Comparison of ENCODE assay signal across 26 cellular contexts in the genomic region with DNA sequence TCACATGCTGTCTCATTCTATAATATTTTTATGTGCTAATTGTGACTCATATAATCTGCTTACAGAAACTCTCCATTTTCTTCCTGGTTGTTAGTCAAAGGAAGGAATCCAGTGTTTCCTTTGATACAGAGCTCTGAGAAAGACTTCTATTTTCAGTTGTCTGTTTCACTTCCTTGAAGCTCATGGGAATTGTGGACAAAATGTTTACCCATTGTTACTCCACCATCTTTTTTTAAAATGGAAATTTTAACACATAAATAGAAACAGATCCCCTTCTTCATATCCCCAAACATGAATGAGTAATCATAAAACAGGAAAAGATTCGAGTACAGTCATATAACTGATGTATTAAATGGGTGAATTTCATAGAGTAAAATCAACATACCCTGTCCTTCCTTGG. TPM values are rescaled to one million over a fixed set of nuclear protein-coding genes. Genes with fewer than 3 reads are reported as not detected.
DNase-seq lines count a peak whose midpoint lies in the region; ATAC-seq lines count a peak whose summit lies in the region.
"Had no signal": no experiment of that assay in that cellular context is flagged by ENCODE, and none has a peak within 500 bp of the region (broad histone marks: within the 10 kb centered on the region; RNA-seq: fewer than 3 reads in every experiment).

No MANE protein-coding gene starts in this region.

- no peak overlapping the region for H3K27ac Mint-ChIP-seq in activated naive CD4-positive, alpha-beta T cell treated with anti-CD3 and anti-CD28 coated beads, Interleukin-2, amount 50 U/mL, for 72 hours
- H3K27ac Mint-ChIP-seq: activated CD4-positive, alpha-beta memory T cell treated with anti-CD3 and anti-CD28 coated beads for 36 hours; CD8-positive, alpha-beta T cell; WTC11 had no signal

- no peak for ATAC-seq in GM21576 (IDR thresholded peaks at IDR 0.05; ENCODE audit: unreplicated experiment)
- no peak for ATAC-seq in activated naive CD4-positive, alpha-beta T cell treated with anti-CD3 and anti-CD28 coated beads, Interleukin-2, amount 50 U/mL, for 72 hours
- ATAC-seq in HG02981 (IDR thresholded peaks at IDR 0.05; ENCODE audit: unreplicated experiment), result no peak
- ATAC-seq: CD8-positive, alpha-beta T cell; WTC11 had no signal

- DNase-seq in COLO829 (ENCODE audit: low spot score) (peak; percentile 28), M059J (ENCODE audit: low read depth) (peak; percentile 20), dermis blood vessel endothelial cell (peak; percentile 92), lung microvascular endothelial cell (ENCODE audit: low read depth in 2 of 2) (peak; percentile 47 to 97), GOT3 (lab: John Stamatoyannopoulos, UW) (no peak)
- no peak for DNase-seq in activated naive CD4-positive, alpha-beta T cell treated with anti-CD3 and anti-CD28 coated beads, Interleukin-2, amount 50 U/mL, for 72 hours (ENCODE audit: low spot score in 2 of 2)
- DNase-seq: activated CD4-positive, alpha-beta memory T cell treated with anti-CD3 and anti-CD28 coated beads for 36 hours; activated naive CD4-positive, alpha-beta T cell treated with Interleukin-2 at 50 U/mL for 16 hours; aorta; CD8-positive, alpha-beta T cell; colonic mucosa; GM23248; NCI-H1436 treated with DMSO at 0.1 percent for 48 hours; NCI-H2171 treated with DMSO at 0.1 percent for 48 hours; NCI-H748 treated with DMSO at 0.1 percent for 48 hours; SIG-M5; stimulated activated CD4-positive, alpha-beta T cell treated with anti-CD3 and anti-CD28 coated beads, Interleukin-1b, Interleukin-23, amount 100 ng/mL, for 48 hours; stimulated activated naive CD4-positive, alpha-beta T cell treated with Interleukin-2 at 50 U/mL for 16 hours; tibial artery had no signal

- no peaks in the 10 kb centered on the region for H3K36me3 Mint-ChIP-seq in activated naive CD4-positive, alpha-beta T cell treated with anti-CD3 and anti-CD28 coated beads, Interleukin-2, amount 50 U/mL, for 72 hours
- H3K36me3 Mint-ChIP-seq: activated CD4-positive, alpha-beta memory T cell treated with anti-CD3 and anti-CD28 coated beads for 36 hours; CD8-positive, alpha-beta T cell had no signal

- H3K9me3 Mint-ChIP-seq in activated naive CD4-positive, alpha-beta T cell treated with anti-CD3 and anti-CD28 coated beads, Interleukin-2, amount 50 U/mL, for 72 hours, result no peaks in the 10 kb centered on the region
- H3K9me3 Mint-ChIP-seq: activated CD4-positive, alpha-beta memory T cell treated with anti-CD3 and anti-CD28 coated beads for 36 hours; CD8-positive, alpha-beta T cell had no signal

RNA-seq across cellular contexts. Expression of a gene that starts 42.0 kb away (rescaled TPM):
- 0.15 and 0.74 TPM in 2 replicates for total RNA-seq in M059J (2014; rRNA removed; shearing (Covaris generic))
- total RNA-seq in dermis blood vessel endothelial cell, result 0.79 and 1.4 TPM in 2 replicates
- total RNA-seq in lung microvascular endothelial cell, result 1.5 and 2.2 TPM in 2 replicates
- not detected for total RNA-seq in activated naive CD4-positive, alpha-beta T cell treated with anti-CD3 and anti-CD28 coated beads, Interleukin-2, amount 50 U/mL, for 72 hours
- total RNA-seq: activated CD4-positive, alpha-beta memory T cell treated with anti-CD3 and anti-CD28 coated beads for 36 hours; CD8-positive, alpha-beta T cell; GM23248; MCF 10A; OCI-LY7; osteoblast; T-helper 2 cell treated with Interferon-gamma antibody and Interleukin-4, amounts not matched to agents 100 ng/mL and 5 ng/mL, for 36 hours had no signal

Comparison
In these comparisons a context has a peak if more than half of its experiments do, and no peak if none do; other contexts are left out.
1. DNase-seq: peak in COLO829 (single experiment), M059J (single experiment), dermis blood vessel endothelial cell (single experiment) and lung microvascular endothelial cell (2 of 2); none in activated naive CD4-positive, alpha-beta T cell treated with anti-CD3 and anti-CD28 coated beads, Interleukin-2, amount 50 U/mL, for 72 hours (0 of 2) and GOT3 (single experiment).